In genomic region chr9:97502222-97502983, GRCh38 we compare ENCODE assay signal across 8 cellular contexts. TPM values are rescaled to one million over a fixed set of nuclear protein-coding genes. Genes with fewer than 3 reads are reported as not detected.
DNase-seq lines count a peak whose midpoint lies in the region; FAIRE-seq and TF ChIP-seq lines count a peak whose summit lies in the region.

No MANE protein-coding gene starts in this region.

- CTCF ChIA-PET in mammary epithelial cell (lab: Charles Lee; ENCODE audit: low non-redundant PET) = interaction anchor here (1.7 kb wide), 1 partner anchor 96 kb away, joined by 6 read pairs; no protein-coding TSS in a partner anchor

- H3K4me2 ChIP-seq in mammary epithelial cell (ENCODE audit: insufficient read depth, low read depth, low read length) = peak overlapping the region; percentile 96

- H3K4me1 ChIP-seq in mammary epithelial cell (ENCODE audit: insufficient read depth, low read length) = peaks cover 13% of the 10 kb centered on the region
- peaks cover 3 to 17% (median 12%) of the 10 kb centered on the region in 4 donors for H3K4me1 ChIP-seq in liver (ENCODE audit: control insufficient read depth in 4 of 4, insufficient read depth in 4 of 4, low read length in 3 of 4)

- H3K27ac ChIP-seq in mammary epithelial cell (ENCODE audit: insufficient read depth, low read depth, low read length) (no peak overlapping the region), liver (ENCODE audit: low read depth in 1 of 2, low read length in 2 of 2) (peak overlapping the region in 1 of 2 donors; percentile 51), temporal lobe (ENCODE audit: low read depth, low read length) (peak overlapping the region; percentile 44)

- no TSS peak for BruUV-seq in mammary epithelial cell (replicated peaks; lab: Mats Ljungman, UMichigan)

- H3K27me3 ChIP-seq in mammary epithelial cell (ENCODE audit: insufficient read depth, low read length) (peaks cover 19% of the 10 kb centered on the region), liver (ENCODE audit: control insufficient read depth in 4 of 4, insufficient read depth in 4 of 4, low read length in 3 of 4) (no peaks in the 10 kb centered on the region)

- intact Hi-C loops in mammary epithelial cell (cut with micrococcal nuclease) = no loop called here

- H3K9ac ChIP-seq in mammary epithelial cell (ENCODE audit: insufficient read depth, low read length) (no peak overlapping the region), liver (ENCODE audit: low read depth in 1 of 2, low read length in 2 of 2) (peak overlapping the region in 1 of 2 donors; percentile 33)

- no peaks in the 10 kb centered on the region for H4K20me1 ChIP-seq in mammary epithelial cell (ENCODE audit: insufficient read depth, low read length)

- no peaks in the 10 kb centered on the region for H3K79me2 ChIP-seq in mammary epithelial cell (ENCODE audit: insufficient read depth, low read length)

- no peaks in the 10 kb centered on the region for H3K36me3 ChIP-seq in mammary epithelial cell (ENCODE audit: insufficient read depth, low read length)
- no peaks in the 10 kb centered on the region for H3K36me3 ChIP-seq in liver (ENCODE audit: control insufficient read depth in 4 of 4, insufficient read depth in 3 of 4, low read depth in 1 of 4, low read length in 3 of 4)

- dilution Hi-C loops in mammary epithelial cell (cut with HindIII; ENCODE audit: low sequenced_read_pairs) = no loop called here

- TF ChIP-seq CTCF in mammary epithelial cell (conservative IDR thresholded peaks at IDR 0.05 in 1 of 2, IDR thresholded peaks at IDR 0.05 in 1 of 2; ENCODE audit: extremely low read depth in 1 of 2, insufficient read depth in 1 of 2, low read depth in 1 of 2, low read length in 2 of 2) (no peak), liver (IDR thresholded peaks at IDR 0.05; ENCODE audit: low read depth, low read length, missing input control) (no peak)

- DNase-seq in GM12892 (ENCODE audit: insufficient read length) (peak; percentile 45), KBM-7 (peak; percentile 12), mammary epithelial cell (no peak), HK-2 (ENCODE audit: unreplicated experiment) (no peak), NCI-H2227 (lab: John Stamatoyannopoulos, UW; ENCODE audit: unreplicated experiment) (no peak), urothelium cell line (ENCODE audit: low spot score) (no peak)

- peak overlapping the region; percentile 40 to 46 (median 45) for H3K4me3 ChIP-seq in mammary epithelial cell (replicated peaks in 1 of 3; ENCODE audit: insufficient read depth in 1 of 3, low read depth in 2 of 3, low read length in 3 of 3)
- H3K4me3 ChIP-seq in liver (ENCODE audit: low read depth in 1 of 3, low read length in 3 of 3) = peak overlapping the region; percentile 66 to 91 (median 72)

- TF ChIP-seq POLR2A in GM12892 (IDR thresholded peaks at IDR 0.05; ENCODE audit: low read depth, low read length) = no peak

- H2AFZ ChIP-seq in mammary epithelial cell (ENCODE audit: low read depth, low read length) = peak overlapping the region; percentile 83

- in situ Hi-C loops in KBM-7 (cut with MboI; ENCODE audit: low pct_unique_long_range_greater_than_20kb, low sequenced_read_pairs) (no loop called here), mammary epithelial cell (cut with MboI; ENCODE audit: low sequenced_read_pairs in 2 of 2) (no loop called here)

- FAIRE-seq in GM12892 (lab: Jason Lieb, UNC) (peak; percentile 83), urothelium cell line (lab: Jason Lieb, UNC) (no peak)

- H3K9me3 ChIP-seq in mammary epithelial cell (replicated peaks; ENCODE audit: insufficient read depth, low read length) = no peaks in the 10 kb centered on the region
- H3K9me3 ChIP-seq in liver (ENCODE audit: control insufficient read depth in 4 of 4, low read length in 3 of 4) = no peaks in the 10 kb centered on the region

- TF ChIP-seq RAD21 in liver (IDR thresholded peaks at IDR 0.05) = no peak

- 41% methylated on average over 21 of the region's 49 CpGs for WGBS in mammary epithelial cell (ENCODE audit: low coverage, missing lambda C conversion rate)
- 13% methylated on average over 49 of the region's 49 CpGs for WGBS in liver

TF ChIP-seq in liver, 16 proteins besides CTCF, POLR2A, EP300 and RAD21:
- no peak for TF ChIP-seq HNF4G (IDR thresholded peaks at IDR 0.05)
- no peak for TF ChIP-seq MAX (IDR thresholded peaks at IDR 0.05)
- TF ChIP-seq RXRA (IDR thresholded peaks at IDR 0.05) = no peak
- TF ChIP-seq TAF1 (conservative IDR thresholded peaks at IDR 0.05) = no peak
- no peak for TF ChIP-seq EGR1 (IDR thresholded peaks at IDR 0.05; ENCODE audit: low read depth in 2 of 2)
- TF ChIP-seq, protein P1, sequence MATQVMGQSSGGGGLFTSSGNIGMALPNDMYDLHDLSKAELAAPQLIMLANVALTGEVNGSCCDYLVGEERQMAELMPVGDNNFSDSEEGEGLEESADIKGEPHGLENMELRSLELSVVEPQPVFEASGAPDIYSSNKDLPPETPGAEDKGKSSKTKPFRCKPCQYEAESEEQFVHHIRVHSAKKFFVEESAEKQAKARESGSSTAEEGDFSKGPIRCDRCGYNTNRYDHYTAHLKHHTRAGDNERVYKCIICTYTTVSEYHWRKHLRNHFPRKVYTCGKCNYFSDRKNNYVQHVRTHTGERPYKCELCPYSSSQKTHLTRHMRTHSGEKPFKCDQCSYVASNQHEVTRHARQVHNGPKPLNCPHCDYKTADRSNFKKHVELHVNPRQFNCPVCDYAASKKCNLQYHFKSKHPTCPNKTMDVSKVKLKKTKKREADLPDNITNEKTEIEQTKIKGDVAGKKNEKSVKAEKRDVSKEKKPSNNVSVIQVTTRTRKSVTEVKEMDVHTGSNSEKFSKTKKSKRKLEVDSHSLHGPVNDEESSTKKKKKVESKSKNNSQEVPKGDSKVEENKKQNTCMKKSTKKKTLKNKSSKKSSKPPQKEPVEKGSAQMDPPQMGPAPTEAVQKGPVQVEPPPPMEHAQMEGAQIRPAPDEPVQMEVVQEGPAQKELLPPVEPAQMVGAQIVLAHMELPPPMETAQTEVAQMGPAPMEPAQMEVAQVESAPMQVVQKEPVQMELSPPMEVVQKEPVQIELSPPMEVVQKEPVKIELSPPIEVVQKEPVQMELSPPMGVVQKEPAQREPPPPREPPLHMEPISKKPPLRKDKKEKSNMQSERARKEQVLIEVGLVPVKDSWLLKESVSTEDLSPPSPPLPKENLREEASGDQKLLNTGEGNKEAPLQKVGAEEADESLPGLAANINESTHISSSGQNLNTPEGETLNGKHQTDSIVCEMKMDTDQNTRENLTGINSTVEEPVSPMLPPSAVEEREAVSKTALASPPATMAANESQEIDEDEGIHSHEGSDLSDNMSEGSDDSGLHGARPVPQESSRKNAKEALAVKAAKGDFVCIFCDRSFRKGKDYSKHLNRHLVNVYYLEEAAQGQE (IDR thresholded peaks at IDR 0.05) = no peak
- TF ChIP-seq GABPA (IDR thresholded peaks at IDR 0.05 in 1 of 2, conservative IDR thresholded peaks at IDR 0.05 in 1 of 2) = no peak
- no peak for TF ChIP-seq HNF4A (conservative IDR thresholded peaks at IDR 0.05)
- no peak for TF ChIP-seq FOXA2 (IDR thresholded peaks at IDR 0.05)
- TF ChIP-seq, protein P2, sequence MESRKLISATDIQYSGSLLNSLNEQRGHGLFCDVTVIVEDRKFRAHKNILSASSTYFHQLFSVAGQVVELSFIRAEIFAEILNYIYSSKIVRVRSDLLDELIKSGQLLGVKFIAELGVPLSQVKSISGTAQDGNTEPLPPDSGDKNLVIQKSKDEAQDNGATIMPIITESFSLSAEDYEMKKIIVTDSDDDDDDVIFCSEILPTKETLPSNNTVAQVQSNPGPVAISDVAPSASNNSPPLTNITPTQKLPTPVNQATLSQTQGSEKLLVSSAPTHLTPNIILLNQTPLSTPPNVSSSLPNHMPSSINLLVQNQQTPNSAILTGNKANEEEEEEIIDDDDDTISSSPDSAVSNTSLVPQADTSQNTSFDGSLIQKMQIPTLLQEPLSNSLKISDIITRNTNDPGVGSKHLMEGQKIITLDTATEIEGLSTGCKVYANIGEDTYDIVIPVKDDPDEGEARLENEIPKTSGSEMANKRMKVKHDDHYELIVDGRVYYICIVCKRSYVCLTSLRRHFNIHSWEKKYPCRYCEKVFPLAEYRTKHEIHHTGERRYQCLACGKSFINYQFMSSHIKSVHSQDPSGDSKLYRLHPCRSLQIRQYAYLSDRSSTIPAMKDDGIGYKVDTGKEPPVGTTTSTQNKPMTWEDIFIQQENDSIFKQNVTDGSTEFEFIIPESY (IDR thresholded peaks at IDR 0.05) = no peak
- no peak for TF ChIP-seq YY1 (IDR thresholded peaks at IDR 0.05)
- no peak for TF ChIP-seq ATF3 (IDR thresholded peaks at IDR 0.05)
- no peak for TF ChIP-seq FOXA1 (IDR thresholded peaks at IDR 0.05)
- TF ChIP-seq SP1 (IDR thresholded peaks at IDR 0.05) = no peak

RNA-seq across cellular contexts. Expression of gene TMOD1, which starts 0.9 kb away (rescaled TPM):
- polyA plus RNA-seq in GM12892 (2012; ENCODE audit: missing spikeins) = 30.8 TPM
- total RNA-seq in mammary epithelial cell (under 1 TPM in 1 of 2 donors, not detected in 1; 0.19 TPM), liver (10 to 100 TPM in 1 of 2 donors, 1 to 10 TPM in 1; 9.2 to 20.0 TPM), temporal lobe (27.5 TPM)
- polyA plus RNA-seq in mammary epithelial cell (0.08 TPM), liver (10 to 100 TPM; 13.6 to 14.7 TPM)
- polyA minus RNA-seq in mammary epithelial cell = not detected

Comparison
In these comparisons a context has a peak if more than half of its experiments do, and no peak if none do; other contexts are left out.
1. DNase-seq: peak in GM12892 (single experiment) and KBM-7 (single experiment); none in mammary epithelial cell (single experiment), HK-2 (single experiment), NCI-H2227 (single experiment) and urothelium cell line (single experiment).
2. RNA of gene TMOD1, which starts 0.9 kb away (total RNA-seq): 27.5 TPM in temporal lobe (single experiment) and 9.2 to 20.0 TPM in liver; 0.19 TPM in mammary epithelial cell; every median in the first group is over 4 times any median in the second.